Comparison of ENCODE assay signal across 9 cellular contexts in the genomic region with DNA sequence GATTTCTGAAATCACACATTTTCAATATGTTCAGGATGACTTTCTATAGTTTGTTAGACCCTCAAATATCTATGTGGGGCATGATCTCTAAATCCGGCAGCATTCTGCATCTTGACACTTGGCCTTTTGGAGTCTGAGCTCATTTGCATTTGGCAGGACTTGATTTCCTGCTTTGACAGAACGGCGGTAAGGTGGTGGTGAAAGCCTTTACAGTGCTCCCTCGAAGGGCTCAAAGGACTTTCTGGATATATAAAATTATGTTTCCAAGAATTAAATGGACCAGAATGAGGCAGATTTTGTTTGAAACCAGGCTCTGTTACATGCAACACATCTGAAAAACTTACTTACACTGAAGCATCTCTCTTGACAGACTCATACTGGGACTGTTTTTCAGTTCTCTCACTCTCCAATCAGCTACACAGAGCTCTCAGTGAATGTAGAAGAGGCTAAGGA.
DNase-seq lines count a peak whose midpoint lies in the region; ATAC-seq and TF ChIP-seq lines count a peak whose summit lies in the region.
"Had no signal": no experiment of that assay in that cellular context is flagged by ENCODE, and none has a peak within 500 bp of the region (broad histone marks: within the 10 kb centered on the region; RNA-seq: fewer than 3 reads in every experiment).

No MANE protein-coding gene starts in this region.

- no peak overlapping the region; the same call in 1 of the 2 replicates for H3K4me3 ChIP-seq in HUES6 (ENCODE audit: low read depth, low read length)
- H3K4me3 ChIP-seq in dorsolateral prefrontal cortex = peak overlapping the region in 58 of 59 donors; percentile 9 to 65 (median 44)
- no peak overlapping the region for H3K4me3 ChIP-seq in mucosa of descending colon
- H3K4me3 ChIP-seq in thyroid gland (replicated peaks in 1 of 3) = no peak overlapping the region

- 44 to 58% methylated on average over 4 of the region's 4 CpGs for WGBS in thyroid gland, 2 donors

- H3K9ac ChIP-seq in HUES6 (ENCODE audit: low read length) = no peak overlapping the region

- H3K4me1 ChIP-seq in HUES6 (ENCODE audit: control insufficient read depth, insufficient read depth, low read length) = peaks cover 47% of the 10 kb centered on the region
- H3K4me1 ChIP-seq in mucosa of descending colon (ENCODE audit: low read depth) = peaks cover 16% of the 10 kb centered on the region
- H3K4me1 ChIP-seq in thyroid gland = peaks cover 14 to 18% of the 10 kb centered on the region in 2 donors

- H3K36me3 ChIP-seq in HUES6 (ENCODE audit: control insufficient read depth, insufficient read depth, low read length) = no peaks in the 10 kb centered on the region
- H3K36me3 ChIP-seq in mucosa of descending colon (ENCODE audit: low read depth) = no peaks in the 10 kb centered on the region
- no peaks in the 10 kb centered on the region for H3K36me3 ChIP-seq in thyroid gland

- in situ Hi-C loops in GM13976 (cut with MboI; ENCODE audit: low sequenced_read_pairs, unreplicated experiment) = no loop called here

- peak overlapping the region; percentile 50; the same call in 1 of the 2 replicates for H3K27ac ChIP-seq in HUES6 (ENCODE audit: low read depth, low read length)
- peak overlapping the region; percentile 73 to 98 (median 95) for H3K27ac ChIP-seq in dorsolateral prefrontal cortex
- peak overlapping the region; percentile 31 to 73 (median 48) for H3K27ac ChIP-seq in thyroid gland

- DNase-seq in dorsolateral prefrontal cortex (peak in 1 of 10 donors; percentile 24), mucosa of descending colon (peak in 1 of 3 donors; percentile 40), thyroid gland (no peak), dedifferentiated amniotic fluid mesenchymal stem cell (ENCODE audit: extremely low spot score) (no peak), HT-29 (ENCODE audit: low spot score) (no peak), GM13976 (ENCODE audit: low spot score) (no peak)
- DNase-seq: activated CD4-positive, alpha-beta T cell treated with anti-CD3 and anti-CD28 coated beads for 48 hours had no signal

- TF ChIP-seq CTCF in dorsolateral prefrontal cortex (IDR thresholded peaks at IDR 0.05 in 54 of 56, conservative IDR thresholded peaks at IDR 0.05 in 2 of 56; ENCODE audit: low read depth in 1 of 56, partially characterized antibody in 56 of 56) = no peak
- TF ChIP-seq CTCF in mucosa of descending colon (IDR thresholded peaks at IDR 0.05) = no peak
- TF ChIP-seq CTCF in thyroid gland (IDR thresholded peaks at IDR 0.05) = no peak
- no peak for TF ChIP-seq CTCF in GM13976 (IDR thresholded peaks at IDR 0.05; ENCODE audit: borderline replicate concordance, control extremely low read depth, extremely low read depth, insufficient read depth, missing control alignments)

- TF ChIP-seq POLR2A in thyroid gland (IDR thresholded peaks at IDR 0.05) = no peak

- H3K9me3 ChIP-seq in HUES6 (ENCODE audit: control insufficient read depth, insufficient read depth, low read depth, low read length) (no peaks in the 10 kb centered on the region), mucosa of descending colon (no peaks in the 10 kb centered on the region), thyroid gland (no peaks in the 10 kb centered on the region)

- H3K27me3 ChIP-seq in HUES6 (ENCODE audit: control insufficient read depth, insufficient read depth, low read length) (no peaks in the 10 kb centered on the region), dorsolateral prefrontal cortex (no peaks in the 10 kb centered on the region), thyroid gland (no peaks in the 10 kb centered on the region)

- intact Hi-C loops in dorsolateral prefrontal cortex (cut with DNase I) (loop anchor here (2.0 to 10.0 kb wide), 5 partner anchors 119 to 649 kb away; a partner anchor contains a TSS), mucosa of descending colon (cut with DNase I, micrococcal nuclease) (loop anchor here in 1 of 2 donors (5.0 kb wide), 1 partner anchor 204 kb away; no protein-coding TSS in a partner anchor), thyroid gland (cut with DNase I) (no loop called here)

- ATAC-seq in mucosa of descending colon = peak; percentile 40
- no peak for ATAC-seq in GM18907 (IDR thresholded peaks at IDR 0.05; ENCODE audit: unreplicated experiment)

Comparison
In these comparisons a context has a peak if more than half of its experiments do, and no peak if none do; other contexts are left out.
1. H3K4me3 ChIP-seq: peak in dorsolateral prefrontal cortex (58 of 59); none in HUES6 (single experiment), mucosa of descending colon (single experiment) and thyroid gland (0 of 3).
2. Peak in every context shown above with its lines, with median percentiles within 50 percentile points of each other: H3K27ac ChIP-seq.